In genomic region chr5:157558089-157558595, GRCh38 we compare ENCODE assay signal across 14 cellular contexts. TPM values are rescaled to one million over a fixed set of nuclear protein-coding genes. Genes with fewer than 3 reads are reported as not detected.
A peak's percentile ranks its signal among the peaks of the same experiment; 100 is the strongest.
DNase-seq lines count a peak whose midpoint lies in the region; ATAC-seq and TF ChIP-seq lines count a peak whose summit lies in the region.
"Had no signal": no experiment of that assay in that cellular context is flagged by ENCODE, and none has a peak within 500 bp of the region (broad histone marks: within the 10 kb centered on the region; RNA-seq: fewer than 3 reads in every experiment).

No MANE protein-coding gene starts in this region.

- H3K4me1 ChIP-seq in heart right ventricle (peaks cover 19 to 97% (median 83%) of the 10 kb centered on the region in 9 donors), transverse colon (peaks cover 28 to 69% (median 38%) of the 10 kb centered on the region in 4 donors)

- POLR2A ChIA-PET in activated B cell treated with CpG ODN at 0.5 μM for 24 hours (lab: Charles Lee), result interaction anchor here (0.6 to 2.8 kb wide), 9 partner anchors 9 to 1262 kb away, joined by 3 to 16 read pairs (median 4); no protein-coding TSS in a partner anchor

- no peak for TF ChIP-seq POLR2A in transverse colon (IDR thresholded peaks at IDR 0.05)

- H3K36me3 ChIP-seq in heart right ventricle (peaks cover 0 to 32% (median 0%) of the 10 kb centered on the region in 9 donors), transverse colon (no peaks in the 10 kb centered on the region)

- peaks cover 90% of the 10 kb centered on the region for H3K4me1 Mint-ChIP-seq in activated B cell treated with CpG ODN at 0.5 μM for 24 hours
- H3K4me1 Mint-ChIP-seq: activated naive CD4-positive, alpha-beta T cell treated with anti-CD3 and anti-CD28 coated beads, Interleukin-2, amount 50 U/mL, for 24 hours had no signal

- H3K36me3 Mint-ChIP-seq in activated B cell treated with CpG ODN at 0.5 μM for 24 hours (ENCODE audit: low read depth), result peaks cover 86% of the 10 kb centered on the region
- H3K36me3 Mint-ChIP-seq: activated naive CD4-positive, alpha-beta T cell treated with anti-CD3 and anti-CD28 coated beads, Interleukin-2, amount 50 U/mL, for 24 hours had no signal

- H3K4me3 ChIP-seq in heart right ventricle (no peak overlapping the region), transverse colon (no peak overlapping the region)

- H3K27ac ChIP-seq in heart right ventricle (peak overlapping the region in 6 of 10 donors; percentile 23 to 85 (median 66)), transverse colon (peak overlapping the region; percentile 58 to 81 (median 62))
- H3K27ac ChIP-seq: HL-60, VCaP had no signal

- intact Hi-C loops in heart right ventricle (cut with DNase I), result loop anchor here in 1 of 10 donors (5.0 kb wide), 1 partner anchor 36 kb away; no protein-coding TSS in a partner anchor
- intact Hi-C loops in left ventricle myocardium superior (cut with micrococcal nuclease), result no loop called here
- intact Hi-C loops in activated B cell treated with CpG ODN at 0.5 μM for 24 hours (cut with micrococcal nuclease), result no loop called here
- intact Hi-C loops in transverse colon (cut with DNase I; ENCODE audit: low total_unique reads), result no loop called here

- peak overlapping the region; percentile 83 for H3K27ac Mint-ChIP-seq in activated B cell treated with CpG ODN at 0.5 μM for 24 hours
- H3K27ac Mint-ChIP-seq: activated naive CD4-positive, alpha-beta T cell treated with anti-CD3 and anti-CD28 coated beads, Interleukin-2, amount 50 U/mL, for 24 hours had no signal

- H3K9me3 ChIP-seq in heart right ventricle, result no peaks in the 10 kb centered on the region
- H3K9me3 ChIP-seq in transverse colon, result no peaks in the 10 kb centered on the region

- ATAC-seq in heart right ventricle (no peak), left ventricle myocardium superior (no peak), activated B cell treated with CpG ODN at 0.5 μM for 24 hours (ENCODE audit: low read depth) (no peak)

- CTCF ChIA-PET in activated B cell treated with CpG ODN at 0.5 μM for 24 hours (lab: Charles Lee), result interaction anchor here (1.1 kb wide), 3 partner anchors 9 to 185 kb away, joined by 3 read pairs; no protein-coding TSS in a partner anchor

- DNase-seq in heart right ventricle (no peak), left ventricle myocardium superior (no peak), activated B cell treated with CpG ODN at 0.5 μM for 24 hours (no peak), glomerular visceral epithelial cell (ENCODE audit: extremely low spot score) (peak; percentile 86), transverse colon (no peak), SIG-M5 (lab: John Stamatoyannopoulos, UW) (no peak), NCI-H526 treated with DMSO at 0.1 percent for 48 hours (lab: John Stamatoyannopoulos, UW) (no peak)
- DNase-seq in stimulated activated CD4-positive, alpha-beta T cell treated with anti-CD3 and anti-CD28 coated beads, Interleukin-2, amount 100 ng/mL, for 24 hours, result no peak
- DNase-seq: AML-193, glutamatergic neuron, GOT3 had no signal

- no peak overlapping the region for H3K4me3 Mint-ChIP-seq in activated B cell treated with CpG ODN at 0.5 μM for 24 hours
- H3K4me3 Mint-ChIP-seq: activated naive CD4-positive, alpha-beta T cell treated with anti-CD3 and anti-CD28 coated beads, Interleukin-2, amount 50 U/mL, for 24 hours had no signal

- no peak for TF ChIP-seq CTCF in heart right ventricle (IDR thresholded peaks at IDR 0.05)
- TF ChIP-seq CTCF in activated B cell treated with CpG ODN at 0.5 μM for 24 hours (IDR thresholded peaks at IDR 0.05), result no peak
- TF ChIP-seq CTCF in transverse colon (IDR thresholded peaks at IDR 0.05), result no peak

- no peak for TF ChIP-seq EP300 in transverse colon (IDR thresholded peaks at IDR 0.05; ENCODE audit: low read depth)

- 82 to 89% methylated on average over 4 of the region's 4 CpGs for WGBS in heart right ventricle, 2 donors
- WGBS in transverse colon (ENCODE audit: low coverage in 1 of 2), 2 donors, result 75 to 83% methylated on average over 2 to 4 of the region's 4 CpGs

- H3K27me3 Mint-ChIP-seq in activated B cell treated with CpG ODN at 0.5 μM for 24 hours, result no peaks in the 10 kb centered on the region
- H3K27me3 Mint-ChIP-seq: activated naive CD4-positive, alpha-beta T cell treated with anti-CD3 and anti-CD28 coated beads, Interleukin-2, amount 50 U/mL, for 24 hours had no signal

- H3K27me3 ChIP-seq in heart right ventricle (no peaks in the 10 kb centered on the region), transverse colon (no peaks in the 10 kb centered on the region)

- no peaks in the 10 kb centered on the region for H3K9me3 Mint-ChIP-seq in activated B cell treated with CpG ODN at 0.5 μM for 24 hours
- H3K9me3 Mint-ChIP-seq: activated naive CD4-positive, alpha-beta T cell treated with anti-CD3 and anti-CD28 coated beads, Interleukin-2, amount 50 U/mL, for 24 hours had no signal

- in situ Hi-C loops in transverse colon (cut with MboI; ENCODE audit: low pct_ligation_motif_present in 1 of 4, low pct_unique_long_range_greater_than_20kb in 1 of 4, low sequenced_read_pairs in 3 of 4), result no loop called here

RNA-seq across cellular contexts. Expression of gene ADAM19, which starts 17.4 kb away (rescaled TPM):
- total RNA-seq in heart right ventricle (10 to 100 TPM in 7 of 10 donors, 1 to 10 TPM in 3; 5.5 to 49.6 (median 28.1) TPM), left ventricle myocardium superior (9.3 TPM), activated B cell treated with CpG ODN at 0.5 μM for 24 hours (115 and 136 TPM in 2 replicates), transverse colon (10 to 100 TPM in 3 of 4 donors, 1 to 10 TPM in 1; 4.0 to 28.1 (median 15.1) TPM)
- polyA plus RNA-seq in heart right ventricle, result 1 to 10 TPM; 6.4 to 8.8 TPM
